In genomic region chr19:14411161-14411560, GRCh38 we compare ENCODE assay signal across 22 cellular contexts. TPM values are rescaled to one million over a fixed set of nuclear protein-coding genes. Genes with fewer than 3 reads are reported as not detected.
A peak's percentile ranks its signal among the peaks of the same experiment; 100 is the strongest.
DNase-seq lines count a peak whose midpoint lies in the region; ATAC-seq and TF ChIP-seq lines count a peak whose summit lies in the region.
"Had no signal": no experiment of that assay in that cellular context is flagged by ENCODE, and none has a peak within 500 bp of the region (broad histone marks: within the 10 kb centered on the region; RNA-seq: fewer than 3 reads in every experiment).

No MANE protein-coding gene starts in this region.

- no peaks in the 10 kb centered on the region for H3K27me3 ChIP-seq in MG63
- H3K27me3 ChIP-seq in gastrocnemius medialis = no peaks in the 10 kb centered on the region
- H3K27me3 ChIP-seq: suprapubic skin, vagina had no signal

- DNase-seq in activated T-cell treated with anti-CD3 and anti-CD28 coated beads, Interleukin-2, amount 50 U/mL, for 72 hours = no peak
- DNase-seq in activated T-cell treated with anti-CD3 and anti-CD28 coated beads for 4 hours (no peak), T-helper 17 cell (no peak), MG63 (no peak), gastrocnemius medialis (no peak)
- DNase-seq in central memory CD8-positive, alpha-beta T cell (ENCODE audit: low spot score in 2 of 2) = no peak
- no peak for DNase-seq in stimulated activated effector memory CD8-positive, alpha-beta T cell treated with anti-CD3 and anti-CD28 coated beads, Interleukin-12 subunit alpha, Interleukin-12 subunit beta, amount 100 ng/mL, for 72 hours (ENCODE audit: low spot score in 2 of 2)
- DNase-seq: activated CD4-positive, alpha-beta T cell treated with anti-CD3 and anti-CD28 coated beads, Interleukin-2, amount 50 U/mL, for 1 hour; activated T-cell treated with anti-CD3 and anti-CD28 coated beads, Interleukin-2, amount 50 U/mL, for 48 hours; caudate nucleus; DMS79; erythroblast; left cardiac atrium; NCI-H2081; NCI-H510A treated with DMSO at 0.1 percent for 48 hours; small intestine; stimulated activated CD4-positive, alpha-beta T cell treated with anti-CD3 and anti-CD28 coated beads, Interleukin-4, amount 100 ng/mL, for 24 hours had no signal

- H3K4me1 ChIP-seq in gastrocnemius medialis = peaks cover 0 to 5% of the 10 kb centered on the region in 2 donors

- no peak for TF ChIP-seq CTCF in gastrocnemius medialis (IDR thresholded peaks at IDR 0.05 in 4 of 5, conservative IDR thresholded peaks at IDR 0.05 in 1 of 5)

- H3K36me3 ChIP-seq in MG63 (peaks cover 96% of the 10 kb centered on the region), gastrocnemius medialis (peaks cover 0 to 65% of the 10 kb centered on the region in 2 donors)

- peaks cover 52% of the 10 kb centered on the region for H3K4me1 Mint-ChIP-seq in activated T-cell treated with anti-CD3 and anti-CD28 coated beads, Interleukin-2, amount 50 U/mL, for 72 hours (ENCODE audit: low read depth)
- H3K4me1 Mint-ChIP-seq in T-helper 17 cell = peaks cover 64% of the 10 kb centered on the region
- H3K4me1 Mint-ChIP-seq in central memory CD8-positive, alpha-beta T cell = peaks cover 84% of the 10 kb centered on the region
- peaks cover 91% of the 10 kb centered on the region for H3K4me1 Mint-ChIP-seq in stimulated activated effector memory CD8-positive, alpha-beta T cell treated with anti-CD3 and anti-CD28 coated beads, Interleukin-12 subunit alpha, Interleukin-12 subunit beta, amount 100 ng/mL, for 72 hours

- H3K9me3 ChIP-seq in T-helper 17 cell (ENCODE audit: control insufficient read depth, low read length, poor library complexity, severe bottlenecking) (no peaks in the 10 kb centered on the region), MG63 (no peaks in the 10 kb centered on the region), gastrocnemius medialis (no peaks in the 10 kb centered on the region)
- H3K9me3 ChIP-seq: A549, suprapubic skin, vagina had no signal

- H3K4me3 ChIP-seq in MG63 = no peak overlapping the region
- no peak overlapping the region for H3K4me3 ChIP-seq in gastrocnemius medialis
- H3K4me3 ChIP-seq: A549, suprapubic skin, vagina had no signal

- H3K4me3 Mint-ChIP-seq in activated T-cell treated with anti-CD3 and anti-CD28 coated beads, Interleukin-2, amount 50 U/mL, for 72 hours = peak overlapping the region in 1 of 2 donors; percentile 18
- H3K4me3 Mint-ChIP-seq in T-helper 17 cell = peak overlapping the region; percentile 88
- peak overlapping the region; percentile 76 for H3K4me3 Mint-ChIP-seq in central memory CD8-positive, alpha-beta T cell
- peak overlapping the region; percentile 46 for H3K4me3 Mint-ChIP-seq in stimulated activated effector memory CD8-positive, alpha-beta T cell treated with anti-CD3 and anti-CD28 coated beads, Interleukin-12 subunit alpha, Interleukin-12 subunit beta, amount 100 ng/mL, for 72 hours
- H3K4me3 Mint-ChIP-seq: mesothelial cell of epicardium had no signal

- no peak for ATAC-seq in activated T-cell treated with anti-CD3 and anti-CD28 coated beads, Interleukin-2, amount 50 U/mL, for 72 hours (replicated peaks in 1 of 2)
- no peak for ATAC-seq in T-helper 17 cell
- ATAC-seq in central memory CD8-positive, alpha-beta T cell (replicated peaks; ENCODE audit: extremely low read depth, poor library complexity, severe bottlenecking) = no peak
- no peak for ATAC-seq in stimulated activated effector memory CD8-positive, alpha-beta T cell treated with anti-CD3 and anti-CD28 coated beads, Interleukin-12 subunit alpha, Interleukin-12 subunit beta, amount 100 ng/mL, for 72 hours
- ATAC-seq in HG02798 (IDR thresholded peaks at IDR 0.05; ENCODE audit: poor library complexity, unreplicated experiment) = no peak
- no peak for ATAC-seq in gastrocnemius medialis
- ATAC-seq: A549, left cardiac atrium had no signal

- TF ChIP-seq POLR2A in gastrocnemius medialis (IDR thresholded peaks at IDR 0.05) = no peak

- in situ Hi-C loops in gastrocnemius medialis (cut with MboI; ENCODE audit: low sequenced_read_pairs in 4 of 4) = no loop called here

- H3K27me3 Mint-ChIP-seq in activated T-cell treated with anti-CD3 and anti-CD28 coated beads, Interleukin-2, amount 50 U/mL, for 72 hours (ENCODE audit: low read depth) = no peaks in the 10 kb centered on the region
- H3K27me3 Mint-ChIP-seq in T-helper 17 cell = no peaks in the 10 kb centered on the region
- no peaks in the 10 kb centered on the region for H3K27me3 Mint-ChIP-seq in central memory CD8-positive, alpha-beta T cell

- peaks cover 22 to 52% of the 10 kb centered on the region in 2 donors for H3K36me3 Mint-ChIP-seq in activated T-cell treated with anti-CD3 and anti-CD28 coated beads, Interleukin-2, amount 50 U/mL, for 72 hours (ENCODE audit: insufficient read depth in 2 of 2)
- peaks cover 10% of the 10 kb centered on the region for H3K36me3 Mint-ChIP-seq in T-helper 17 cell (ENCODE audit: low read depth)
- H3K36me3 Mint-ChIP-seq in central memory CD8-positive, alpha-beta T cell (ENCODE audit: insufficient read depth) = peaks cover 94% of the 10 kb centered on the region
- peaks cover 100% of the 10 kb centered on the region for H3K36me3 Mint-ChIP-seq in stimulated activated effector memory CD8-positive, alpha-beta T cell treated with anti-CD3 and anti-CD28 coated beads, Interleukin-12 subunit alpha, Interleukin-12 subunit beta, amount 100 ng/mL, for 72 hours

- H3K9me3 Mint-ChIP-seq in activated T-cell treated with anti-CD3 and anti-CD28 coated beads, Interleukin-2, amount 50 U/mL, for 72 hours = no peaks in the 10 kb centered on the region
- H3K9me3 Mint-ChIP-seq in central memory CD8-positive, alpha-beta T cell = no peaks in the 10 kb centered on the region
- no peaks in the 10 kb centered on the region for H3K9me3 Mint-ChIP-seq in stimulated activated effector memory CD8-positive, alpha-beta T cell treated with anti-CD3 and anti-CD28 coated beads, Interleukin-12 subunit alpha, Interleukin-12 subunit beta, amount 100 ng/mL, for 72 hours
- H3K9me3 Mint-ChIP-seq: mesothelial cell of epicardium had no signal

- peak overlapping the region; percentile 84 for H3K27ac Mint-ChIP-seq in activated T-cell treated with anti-CD3 and anti-CD28 coated beads, Interleukin-2, amount 50 U/mL, for 72 hours
- H3K27ac Mint-ChIP-seq in T-helper 17 cell = peak overlapping the region; percentile 93
- H3K27ac Mint-ChIP-seq in central memory CD8-positive, alpha-beta T cell (ENCODE audit: low read depth) = peak overlapping the region; percentile 95
- peak overlapping the region; percentile 86 for H3K27ac Mint-ChIP-seq in stimulated activated effector memory CD8-positive, alpha-beta T cell treated with anti-CD3 and anti-CD28 coated beads, Interleukin-12 subunit alpha, Interleukin-12 subunit beta, amount 100 ng/mL, for 72 hours
- H3K27ac Mint-ChIP-seq: mesothelial cell of epicardium had no signal

- no peak overlapping the region for H3K27ac ChIP-seq in gastrocnemius medialis
- H3K27ac ChIP-seq: A549, suprapubic skin, vagina had no signal

- intact Hi-C loops in gastrocnemius medialis (cut with DNase I; ENCODE audit: low total_unique reads) = no loop called here

RNA-seq across cellular contexts. Expression of gene DDX39A, which starts 8.0 kb away (rescaled TPM):
- 100 to 1,000 TPM; 225 to 236 TPM for total RNA-seq in activated T-cell treated with anti-CD3 and anti-CD28 coated beads, Interleukin-2, amount 50 U/mL, for 72 hours
- total RNA-seq in T-helper 17 cell = 100 to 1,000 TPM; 276 to 284 TPM
- total RNA-seq in MG63 (2014; rRNA removed; shearing (Covaris generic); ENCODE audit: low replicate concordance) = 227 and 342 TPM in 2 replicates
- 10 to 100 TPM; 23.9 to 59.2 (median 41.3) TPM for total RNA-seq in gastrocnemius medialis

RNA-seq across cellular contexts. Expression of gene PKN1, which starts 21.9 kb away (rescaled TPM):
- total RNA-seq in activated T-cell treated with anti-CD3 and anti-CD28 coated beads, Interleukin-2, amount 50 U/mL, for 72 hours = 100 to 1,000 TPM; 239 to 278 TPM
- total RNA-seq in T-helper 17 cell (100 to 1,000 TPM; 163 to 202 TPM), gastrocnemius medialis (100 to 1,000 TPM in 1 of 4 donors, 10 to 100 TPM in 3; 52.1 to 130 (median 81.3) TPM)
- 105 and 128 TPM in 2 replicates for total RNA-seq in MG63 (2014; rRNA removed; shearing (Covaris generic); ENCODE audit: low replicate concordance)

RNA-seq across cellular contexts. Expression of gene ADGRE5, which starts 29.9 kb away (rescaled TPM):
- 100 to 1,000 TPM; 316 to 369 TPM for total RNA-seq in activated T-cell treated with anti-CD3 and anti-CD28 coated beads, Interleukin-2, amount 50 U/mL, for 72 hours
- total RNA-seq in T-helper 17 cell (1,000 to 10,000 TPM; 1,097 to 1,799 TPM), gastrocnemius medialis (10 to 100 TPM; 22.4 to 49.5 (median 32.6) TPM)
- total RNA-seq in MG63 (2014; rRNA removed; shearing (Covaris generic); ENCODE audit: low replicate concordance) = 37.5 and 56.7 TPM in 2 replicates
